In the genomic region with DNA sequence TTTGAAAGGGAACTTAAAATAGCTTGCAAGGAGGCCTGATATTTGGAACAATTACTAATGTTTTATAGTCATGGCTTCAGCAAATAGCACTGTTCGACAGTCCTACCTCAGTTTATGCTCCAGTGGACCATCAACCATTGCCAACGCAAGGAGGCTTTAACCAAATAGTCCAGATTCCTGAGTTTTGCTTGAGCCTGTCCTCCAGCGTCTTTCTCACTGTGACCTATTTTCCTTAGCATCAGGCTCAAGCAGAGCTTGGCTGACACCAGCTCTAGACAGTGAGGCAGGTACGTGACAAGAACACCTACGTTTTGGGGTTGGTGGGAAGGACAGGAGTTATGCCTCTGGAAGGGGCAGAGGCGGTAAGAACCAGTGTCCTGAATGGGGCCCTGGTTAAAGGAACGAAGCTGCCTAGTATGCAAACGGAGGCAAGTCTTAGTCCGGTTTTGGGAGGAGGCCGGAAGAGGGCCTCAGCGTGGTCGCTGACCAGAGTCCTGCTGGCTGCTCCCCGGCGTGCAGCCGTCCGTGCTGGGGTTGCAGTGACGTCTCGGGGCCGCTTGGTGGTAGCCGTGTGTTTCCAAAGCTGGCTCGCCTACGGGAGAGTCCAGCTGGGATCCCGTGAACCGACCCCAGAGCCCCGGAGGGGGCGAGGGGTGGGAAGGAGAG, we compare ENCODE assay signal across 8 cellular contexts. TPM values are rescaled to one million over a fixed set of nuclear protein-coding genes. Genes with fewer than 3 reads are reported as not detected.
DNase-seq lines count a peak whose midpoint lies in the region; ATAC-seq lines count a peak whose summit lies in the region.

No MANE protein-coding gene starts in this region.

- peak overlapping the region; percentile 63 for H3K4me3 Mint-ChIP-seq in activated CD8-positive, alpha-beta T cell treated with anti-CD3 and anti-CD28 coated beads, Interleukin-2, amount 10 ng/mL, durations not matched to agents 7 days and 5 days

- DNase-seq in AG08396 (ENCODE audit: low spot score) (peak; percentile 95), NCI-H345 treated with DMSO at 0.1 percent for 48 hours (lab: John Stamatoyannopoulos, UW; ENCODE audit: unreplicated experiment) (peak; percentile 46), epidermal melanocyte (ENCODE audit: insufficient read length, low spot score) (peak; percentile 95), mesenteric fat pad (ENCODE audit: low spot score) (peak; percentile 94)
- DNase-seq in activated CD8-positive, alpha-beta T cell treated with anti-CD3 and anti-CD28 coated beads, Interleukin-2, amount 10 ng/mL, durations not matched to agents 7 days and 5 days, result peak; percentile 72
- peak; percentile 75 for DNase-seq in stimulated activated CD8-positive, alpha-beta memory T cell treated with anti-CD3 and anti-CD28 coated beads, Interleukin-4, amount 100 ng/mL, for 48 hours

- H3K36me3 Mint-ChIP-seq in activated CD8-positive, alpha-beta T cell treated with anti-CD3 and anti-CD28 coated beads, Interleukin-2, amount 10 ng/mL, durations not matched to agents 7 days and 5 days (ENCODE audit: low read depth), result peaks cover 7% of the 10 kb centered on the region

- no peaks in the 10 kb centered on the region for H3K9me3 Mint-ChIP-seq in activated CD8-positive, alpha-beta T cell treated with anti-CD3 and anti-CD28 coated beads, Interleukin-2, amount 10 ng/mL, durations not matched to agents 7 days and 5 days (ENCODE audit: insufficient read depth)

- H3K4me1 Mint-ChIP-seq in activated CD8-positive, alpha-beta T cell treated with anti-CD3 and anti-CD28 coated beads, Interleukin-2, amount 10 ng/mL, durations not matched to agents 7 days and 5 days (ENCODE audit: low read depth), result peaks cover 17% of the 10 kb centered on the region

- ATAC-seq in GM18520 (IDR thresholded peaks at IDR 0.05; ENCODE audit: unreplicated experiment) (peak; percentile 35), HG03045 (IDR thresholded peaks at IDR 0.05; ENCODE audit: unreplicated experiment) (peak; percentile 75)
- peak; percentile 63 for ATAC-seq in activated CD8-positive, alpha-beta T cell treated with anti-CD3 and anti-CD28 coated beads, Interleukin-2, amount 10 ng/mL, durations not matched to agents 7 days and 5 days

- peaks cover 24% of the 10 kb centered on the region for H3K27me3 Mint-ChIP-seq in activated CD8-positive, alpha-beta T cell treated with anti-CD3 and anti-CD28 coated beads, Interleukin-2, amount 10 ng/mL, durations not matched to agents 7 days and 5 days (ENCODE audit: low read depth)

- POLR2A ChIA-PET in activated CD8-positive, alpha-beta T cell treated with anti-CD3 and anti-CD28 coated beads, Interleukin-2, amount 10 ng/mL, durations not matched to agents 7 days and 5 days (lab: Charles Lee), result interaction anchor here (1.2 to 1.3 kb wide), 2 partner anchors 9 to 30 kb away, joined by 3 to 4 read pairs; a partner anchor contains a TSS

- H3K27ac Mint-ChIP-seq in activated CD8-positive, alpha-beta T cell treated with anti-CD3 and anti-CD28 coated beads, Interleukin-2, amount 10 ng/mL, durations not matched to agents 7 days and 5 days, result no peak overlapping the region

- CTCF ChIA-PET in activated CD8-positive, alpha-beta T cell treated with anti-CD3 and anti-CD28 coated beads, Interleukin-2, amount 10 ng/mL, durations not matched to agents 7 days and 5 days (lab: Charles Lee), result interaction anchor here (0.7 to 2.9 kb wide), 16 partner anchors 9 to 588 kb away, joined by 3 to 30 read pairs (median 4); a partner anchor contains a TSS

RNA-seq across cellular contexts. Expression of a gene that starts 1.0 kb away (rescaled TPM):
- not detected for total RNA-seq in activated CD8-positive, alpha-beta T cell treated with anti-CD3 and anti-CD28 coated beads, Interleukin-2, amount 10 ng/mL, durations not matched to agents 7 days and 5 days
- total RNA-seq in mesenteric fat pad, result 1.7 TPM

RNA-seq across cellular contexts. Expression of a gene that starts 30.8 kb away (rescaled TPM):
- total RNA-seq in activated CD8-positive, alpha-beta T cell treated with anti-CD3 and anti-CD28 coated beads, Interleukin-2, amount 10 ng/mL, durations not matched to agents 7 days and 5 days, result 1,000 to 10,000 TPM; 1,308 to 1,394 TPM
- total RNA-seq in mesenteric fat pad, result 526 TPM

Comparison
In these comparisons a context has a peak if more than half of its experiments do, and no peak if none do; other contexts are left out.
1. Peak in every context shown above with its lines: DNase-seq and ATAC-seq.